In genomic region chr16:85612191-85612800, GRCh38 we compare ENCODE assay signal across 8 cellular contexts. TPM values are rescaled to one million over a fixed set of nuclear protein-coding genes. Genes with fewer than 3 reads are reported as not detected.
DNase-seq lines count a peak whose midpoint lies in the region; ATAC-seq and TF ChIP-seq lines count a peak whose summit lies in the region.

No MANE protein-coding gene starts in this region.

- peak overlapping the region; percentile 75 to 83 for H3K4me3 Mint-ChIP-seq in H9
- H3K4me3 Mint-ChIP-seq in activated naive CD8-positive, alpha-beta T cell treated with anti-CD3 and anti-CD28 coated beads, Interleukin-2, amount 10 ng/mL, durations not matched to agents 7 days and 5 days, result peak overlapping the region; percentile 84

- peaks cover 50 to 56% of the 10 kb centered on the region in 2 experiments for H3K4me1 Mint-ChIP-seq in H9
- H3K4me1 Mint-ChIP-seq in activated naive CD8-positive, alpha-beta T cell treated with anti-CD3 and anti-CD28 coated beads, Interleukin-2, amount 10 ng/mL, durations not matched to agents 7 days and 5 days, result peaks cover 46% of the 10 kb centered on the region

- no peak overlapping the region for H2BK120ac ChIP-seq in H9 (ENCODE audit: low read depth, low read length, poor library complexity, severe bottlenecking)

- H4K5ac ChIP-seq in H9 (ENCODE audit: insufficient read length, low read depth, low read length), result no peak overlapping the region

- no peak overlapping the region for H3K4ac ChIP-seq in H9 (ENCODE audit: low read depth, low read length)

- H2BK20ac ChIP-seq in H9 (ENCODE audit: low read depth, low read length, poor library complexity, severe bottlenecking), result no peak overlapping the region

- H3K9ac ChIP-seq in H9 (ENCODE audit: extremely low read depth, insufficient read length, low read length), result no peak overlapping the region

- WGBS in H9 (ENCODE audit: extremely low coverage, insufficient read length, low lambda C conversion rate), result no CpG with 5 or more reads among the region's 38 CpGs

- H3K36me3 Mint-ChIP-seq in H9 (ENCODE audit: insufficient read depth in 1 of 3, low read depth in 3 of 3), result peaks cover 0 to 9% (median 8%) of the 10 kb centered on the region in 3 experiments; a peak in 5 of 7 replicates
- no peaks in the 10 kb centered on the region for H3K36me3 Mint-ChIP-seq in activated naive CD8-positive, alpha-beta T cell treated with anti-CD3 and anti-CD28 coated beads, Interleukin-2, amount 10 ng/mL, durations not matched to agents 7 days and 5 days

- H3K9me3 Mint-ChIP-seq in H9, result peaks cover 0 to 2% of the 10 kb centered on the region in 2 experiments; a peak in 2 of 5 replicates
- no peaks in the 10 kb centered on the region for H3K9me3 Mint-ChIP-seq in activated naive CD8-positive, alpha-beta T cell treated with anti-CD3 and anti-CD28 coated beads, Interleukin-2, amount 10 ng/mL, durations not matched to agents 7 days and 5 days

- intact Hi-C loops in left ventricle myocardium superior (cut with micrococcal nuclease), result no loop called here

- no peak overlapping the region for H2BK15ac ChIP-seq in H9 (ENCODE audit: low read depth, low read length)

- no peak overlapping the region for H4K8ac ChIP-seq in H9 (replicated peaks; ENCODE audit: insufficient read length, low read depth, low read length)

- H2BK12ac ChIP-seq in H9 (ENCODE audit: insufficient read length, low read depth, low read length), result no peak overlapping the region

- H4K91ac ChIP-seq in H9 (ENCODE audit: insufficient read length, low read depth, low read length), result no peak overlapping the region

- no peak for ATAC-seq in activated naive CD8-positive, alpha-beta T cell treated with anti-CD3 and anti-CD28 coated beads, Interleukin-2, amount 10 ng/mL, durations not matched to agents 7 days and 5 days (ENCODE audit: low read depth)
- ATAC-seq in left ventricle myocardium superior, result peak; percentile 59
- ATAC-seq in GM18868 (IDR thresholded peaks at IDR 0.05; ENCODE audit: unreplicated experiment), result no peak

- peaks cover 24% of the 10 kb centered on the region for H3K23me2 ChIP-seq in H9 (ENCODE audit: insufficient read length, low read depth, low read length, poor library complexity, severe bottlenecking)

- no peak overlapping the region for H2BK5ac ChIP-seq in H9 (ENCODE audit: insufficient read length, low read length)

- H3T11ph ChIP-seq in H9 (ENCODE audit: low read length), result no peak overlapping the region

- no peak for TF ChIP-seq CTCF in H9 (conservative IDR thresholded peaks at IDR 0.05)

- no peaks in the 10 kb centered on the region for H3K27me3 ChIP-seq in H9 (ENCODE audit: insufficient read depth, low read length)

- peaks cover 13% of the 10 kb centered on the region for H3K27me3 Mint-ChIP-seq in H9 (ENCODE audit: low read depth)
- H3K27me3 Mint-ChIP-seq in activated naive CD8-positive, alpha-beta T cell treated with anti-CD3 and anti-CD28 coated beads, Interleukin-2, amount 10 ng/mL, durations not matched to agents 7 days and 5 days, result peaks cover 2% of the 10 kb centered on the region

- DNase-seq in CD1c-positive myeloid dendritic cell (ENCODE audit: extremely low spot score), result peak; percentile 83
- DNase-seq in H9, result peak; percentile 67
- DNase-seq in NOMO-1 (lab: John Stamatoyannopoulos, UW; ENCODE audit: unreplicated experiment in 2 of 2), result peak; percentile 49 to 77
- peak; percentile 73 for DNase-seq in activated naive CD8-positive, alpha-beta T cell treated with anti-CD3 and anti-CD28 coated beads, Interleukin-2, amount 10 ng/mL, durations not matched to agents 7 days and 5 days
- peak; percentile 88 for DNase-seq in left ventricle myocardium superior
- peak; percentile 94 for DNase-seq in renal cortical epithelial cell (ENCODE audit: low read depth)
- no peak for DNase-seq in NCI-H774 (lab: John Stamatoyannopoulos, UW)

- peaks cover 13% of the 10 kb centered on the region; the same call in 1 of the 2 replicates for H3K79me2 ChIP-seq in H9 (ENCODE audit: insufficient read depth, low read length)

- POLR2A ChIA-PET in activated naive CD8-positive, alpha-beta T cell treated with anti-CD3 and anti-CD28 coated beads, Interleukin-2, amount 10 ng/mL, durations not matched to agents 7 days and 5 days (lab: Charles Lee), result interaction anchor here (12.1 kb wide), 1 partner anchor 58 kb away, joined by 175 read pairs; no protein-coding TSS in a partner anchor

- peak overlapping the region; percentile 11 for H3K18ac ChIP-seq in H9 (ENCODE audit: insufficient read length, low read depth, low read length)

- no peak overlapping the region for H3K14ac ChIP-seq in H9 (ENCODE audit: insufficient read depth, low read length)

- H3K27ac Mint-ChIP-seq in H9, result no peak overlapping the region
- H3K27ac Mint-ChIP-seq in activated naive CD8-positive, alpha-beta T cell treated with anti-CD3 and anti-CD28 coated beads, Interleukin-2, amount 10 ng/mL, durations not matched to agents 7 days and 5 days, result peak overlapping the region; percentile 69

- no peak overlapping the region for H2AFZ ChIP-seq in H9 (ENCODE audit: low read length)

- no peak overlapping the region for H2AK5ac ChIP-seq in H9 (ENCODE audit: insufficient read length, low read length)

- no peaks in the 10 kb centered on the region for H3K79me1 ChIP-seq in H9 (ENCODE audit: insufficient read depth, low read depth, low read length, poor library complexity, severe bottlenecking)

- peaks cover 4% of the 10 kb centered on the region; the same call in 1 of the 2 replicates for H3K4me1 ChIP-seq in H9 (ENCODE audit: insufficient read depth, low read length)

- no peak overlapping the region for H3K27ac ChIP-seq in H9 (ENCODE audit: insufficient read length, low read depth, low read length)

- no peak overlapping the region for H3K23ac ChIP-seq in H9 (ENCODE audit: insufficient read length, low read depth, low read length)

- no peaks in the 10 kb centered on the region for H3K9me3 ChIP-seq in H9 (ENCODE audit: control insufficient read depth, low read depth, low read length)

- no peaks in the 10 kb centered on the region for H4K20me1 ChIP-seq in H9 (ENCODE audit: control insufficient read depth, insufficient read depth, insufficient read length)

- peak overlapping the region; percentile 31 for H3K4me2 ChIP-seq in H9 (ENCODE audit: insufficient read depth, insufficient read length, low read length)

- H3K56ac ChIP-seq in H9 (ENCODE audit: insufficient read length, low read depth, low read length), result no peak overlapping the region

RNA-seq across cellular contexts. Expression of gene GSE1, which starts 0.8 kb away (rescaled TPM):
- 123 and 125 TPM in 2 replicates for total RNA-seq in H9 (2021)
- total RNA-seq in activated naive CD8-positive, alpha-beta T cell treated with anti-CD3 and anti-CD28 coated beads, Interleukin-2, amount 10 ng/mL, durations not matched to agents 7 days and 5 days, result 10 to 100 TPM; 60.9 to 62.5 TPM
- 40.4 TPM for total RNA-seq in left ventricle myocardium superior
- total RNA-seq in renal cortical epithelial cell, result 9.6 and 44.6 TPM in 2 replicates
